ENCODE assay signal across 18 cellular contexts in genomic region chr13:50668882-50669281, GRCh38.
"Had no signal": no experiment of that assay in that cellular context is flagged by ENCODE, and none has a peak within 500 bp of the region (broad histone marks: within the 10 kb centered on the region; RNA-seq: fewer than 3 reads in every experiment).

No MANE protein-coding gene starts in this region.

- H3K27me3 Mint-ChIP-seq: activated CD8-positive, alpha-beta T cell treated with anti-CD3 and anti-CD28 coated beads for 36 hours had no signal

- H3K4me3 Mint-ChIP-seq: activated CD8-positive, alpha-beta T cell treated with anti-CD3 and anti-CD28 coated beads for 36 hours; activated naive CD8-positive, alpha-beta T cell; memory B cell; naive thymus-derived CD8-positive, alpha-beta T cell; stimulated activated naive CD8-positive, alpha-beta T cell treated with anti-CD3 and anti-CD28 coated beads, Interleukin-15, Interleukin-2, amounts not matched to agents 100 ng/mL and 50 ng/mL, for 24 hours had no signal

- ATAC-seq: activated CD8-positive, alpha-beta T cell treated with anti-CD3 and anti-CD28 coated beads for 36 hours; mucosa of descending colon; naive thymus-derived CD8-positive, alpha-beta T cell had no signal

- DNase-seq: activated CD8-positive, alpha-beta T cell treated with anti-CD3 and anti-CD28 coated beads for 36 hours; activated gamma-delta T cell treated with Interleukin-2 at 50 U/mL for 16 hours; activated T-cell treated with anti-CD3 and anti-CD28 coated beads, Interleukin-2, amount 50 U/mL, for 48 hours; amniotic stem cell; effector memory CD4-positive, alpha-beta T cell; foreskin fibroblast; left ventricle myocardium inferior; mucosa of descending colon; naive thymus-derived CD8-positive, alpha-beta T cell; posterior cingulate gyrus; retina; small intestine; T1000; upper lobe of left lung; WERI-Rb-1 had no signal

- H3K27ac Mint-ChIP-seq: activated CD8-positive, alpha-beta T cell treated with anti-CD3 and anti-CD28 coated beads for 36 hours; activated naive CD8-positive, alpha-beta T cell; memory B cell; stimulated activated naive CD8-positive, alpha-beta T cell treated with anti-CD3 and anti-CD28 coated beads, Interleukin-15, Interleukin-2, amounts not matched to agents 100 ng/mL and 50 ng/mL, for 24 hours had no signal
